8 cellular contexts compared by ENCODE assay signal in the genomic region with DNA sequence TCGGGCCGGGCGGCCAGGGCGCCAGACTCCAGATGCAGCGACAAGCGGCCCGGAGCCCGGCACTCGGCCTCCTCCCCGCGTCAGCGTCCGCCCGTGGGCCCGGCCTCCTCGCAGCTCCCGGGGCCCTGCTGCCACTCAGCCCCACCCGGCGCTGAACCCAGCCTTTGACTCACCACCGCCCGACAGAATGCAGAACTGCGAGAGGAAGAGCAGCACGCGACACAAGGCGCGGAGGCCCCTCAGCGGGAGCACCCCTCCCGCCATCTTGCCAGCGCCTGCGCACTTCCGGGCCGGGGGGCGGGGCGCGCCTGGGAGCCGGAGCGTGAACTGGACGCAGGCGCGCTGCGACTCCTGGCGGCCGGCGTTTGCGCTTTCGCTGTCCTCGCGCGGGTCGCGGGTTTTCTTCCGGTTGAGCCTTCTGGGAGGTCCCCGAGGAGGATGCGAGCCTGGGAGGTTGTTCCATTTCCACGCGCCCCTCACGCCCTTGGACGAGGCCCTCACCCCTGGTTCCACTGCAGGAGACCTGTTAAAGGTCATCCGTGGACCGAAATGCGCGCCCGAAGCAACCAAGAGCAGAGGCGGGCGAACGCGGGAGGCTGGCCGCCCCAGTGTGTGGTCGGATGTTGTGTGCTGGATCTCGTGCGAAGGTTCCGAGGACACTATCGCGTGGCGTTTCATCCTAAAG. TPM values are rescaled to one million over a fixed set of nuclear protein-coding genes. Genes with fewer than 3 reads are reported as not detected.
DNase-seq lines count a peak whose midpoint lies in the region; ATAC-seq and TF ChIP-seq lines count a peak whose summit lies in the region.

TM2D3 (minus strand) TSS at position 284 of the 685 bp plus-strand sequence; CDS start at position 264, 20 bp downstream.

- peaks cover 10% of the 10 kb centered on the region for H3K4me1 ChIP-seq in cardiac muscle cell (ENCODE audit: low read depth)

- H3K27me3 Mint-ChIP-seq in type B pancreatic cell = no peaks in the 10 kb centered on the region

- H3K79me2 ChIP-seq in SU-DHL-6 (ENCODE audit: insufficient read depth, low read length) = peaks cover 41% of the 10 kb centered on the region

- peak within 1 kb of the TSS; percentile 86 for H3K4me3 Mint-ChIP-seq in type B pancreatic cell

- H3K27me3 ChIP-seq in SU-DHL-6 (ENCODE audit: low read length) (no peaks in the 10 kb centered on the region), cardiac muscle cell (no peaks in the 10 kb centered on the region)

- peak within 1 kb of the TSS; percentile 84 for H3K27ac Mint-ChIP-seq in type B pancreatic cell

- H3K27ac ChIP-seq in SU-DHL-6 (ENCODE audit: low read depth, low read length) (peak within 1 kb of the TSS; percentile 78), cardiac muscle cell (peak within 1 kb of the TSS; percentile 92)

- H3K4me2 ChIP-seq in SU-DHL-6 (ENCODE audit: low read depth, low read length, poor library complexity, severe bottlenecking) = peak within 1 kb of the TSS; percentile 97

- H4K20me1 ChIP-seq in SU-DHL-6 (ENCODE audit: low read depth, low read length) = no peaks in the 10 kb centered on the region

- H3K4me3 ChIP-seq in SU-DHL-6 (ENCODE audit: insufficient read depth, low read length, poor library complexity, severe bottlenecking) (peak within 1 kb of the TSS; percentile 87), cardiac muscle cell (peak within 1 kb of the TSS; percentile 62)

- H3K9me3 Mint-ChIP-seq in type B pancreatic cell = no peaks in the 10 kb centered on the region

- peak within 1 kb of the TSS; percentile 92 for H3K9ac ChIP-seq in SU-DHL-6 (ENCODE audit: low read length)

- peak; percentile 94 for DNase-seq in NCI-H1105 (lab: John Stamatoyannopoulos, UW)
- DNase-seq in activated naive CD8-positive, alpha-beta T cell treated with anti-CD3 and anti-CD28 coated beads, Interleukin-2, amount 50 U/mL, for 16 hours (ENCODE audit: low read depth, low spot score) = peak; percentile 87
- DNase-seq in cardiac muscle cell (ENCODE audit: low read depth in 1 of 2, low spot score in 1 of 2) = peak; percentile 94 to 96
- peak; percentile 85 for DNase-seq in pons (ENCODE audit: low spot score)
- DNase-seq in type B pancreatic cell (ENCODE audit: extremely low spot score, unreplicated experiment) = peak; percentile 96

- no peaks in the 10 kb centered on the region for H3K9me2 ChIP-seq in SU-DHL-6 (replicated peaks; ENCODE audit: insufficient read depth, low read length)

- peaks cover 18% of the 10 kb centered on the region for H3F3A ChIP-seq in SU-DHL-6 (ENCODE audit: insufficient read depth)

- peaks cover 3% of the 10 kb centered on the region for H3K36me3 Mint-ChIP-seq in type B pancreatic cell

- H2AFZ ChIP-seq in SU-DHL-6 (ENCODE audit: low read depth, low read length, severe bottlenecking) = peak within 1 kb of the TSS; percentile 79

- TF ChIP-seq CTCF in GM12872 (IDR thresholded peaks at IDR 0.05; ENCODE audit: insufficient read depth, low read depth, low read length) = peak; percentile 62
- TF ChIP-seq CTCF in SU-DHL-6 (IDR thresholded peaks at IDR 0.05; ENCODE audit: insufficient read depth, low read length, poor library complexity, severe bottlenecking) = peak; percentile 17
- peak; percentile 76 for TF ChIP-seq CTCF in cardiac muscle cell (IDR thresholded peaks at IDR 0.05; ENCODE audit: low read depth, low read length)
- TF ChIP-seq CTCF in type B pancreatic cell (conservative IDR thresholded peaks at IDR 0.05) = peak; percentile 89

- ATAC-seq in HG02642 (IDR thresholded peaks at IDR 0.05; ENCODE audit: poor library complexity, unreplicated experiment) = peak; percentile 88

- H3K4me1 Mint-ChIP-seq in type B pancreatic cell (ENCODE audit: unreplicated experiment) = peaks cover 12% of the 10 kb centered on the region

- peaks cover 10% of the 10 kb centered on the region; the same call in 1 of the 2 replicates for H3K36me3 ChIP-seq in SU-DHL-6 (ENCODE audit: low read length)
- H3K36me3 ChIP-seq in cardiac muscle cell = peaks cover 17% of the 10 kb centered on the region

- H3K9me3 ChIP-seq in SU-DHL-6 (ENCODE audit: insufficient read depth, low read length) (no peaks in the 10 kb centered on the region), cardiac muscle cell (ENCODE audit: low read depth) (no peaks in the 10 kb centered on the region)

RNA-seq across cellular contexts. Expression of gene TM2D3, which starts in this region (rescaled TPM):
- total RNA-seq in cardiac muscle cell (31.7 and 36.3 TPM in 2 replicates), type B pancreatic cell (ENCODE audit: low replicate concordance) (35.7 and 50.0 TPM in 2 replicates)
- 65.4 and 94.5 TPM in 2 replicates for polyA plus RNA-seq in cardiac muscle cell

Comparison
In these comparisons a context has a peak if more than half of its experiments do, and no peak if none do; other contexts are left out.
1. Peak in every context shown above with its lines: DNase-seq, ATAC-seq, H3K4me3 ChIP-seq and H3K27ac ChIP-seq.
2. CTCF ChIP-seq: peak in every context shown above with its lines; median percentile 89 in type B pancreatic cell; 76 in cardiac muscle cell; 62 in GM12872; 17 in SU-DHL-6.